ENCODE assay signal across 22 cellular contexts in the genomic region with DNA sequence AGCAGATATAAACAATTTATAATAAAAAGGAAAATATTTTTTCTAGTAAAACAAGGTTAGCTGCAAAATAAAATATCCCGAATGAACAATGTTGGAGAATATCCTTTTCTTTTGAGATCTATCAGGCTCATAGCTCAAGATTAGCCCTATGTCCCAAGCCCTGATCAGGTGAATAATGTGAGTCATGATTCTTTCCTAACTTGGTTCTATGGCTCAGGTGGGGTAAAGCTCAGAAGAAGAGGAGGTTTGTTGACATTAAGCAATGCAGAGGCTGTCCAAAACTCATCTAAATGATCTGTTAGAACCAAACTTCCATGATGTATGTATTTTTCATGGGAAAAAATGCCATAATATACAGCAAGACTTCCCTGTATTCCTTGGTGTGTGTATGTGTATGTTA.
"Had no signal": no experiment of that assay in that cellular context is flagged by ENCODE, and none has a peak within 500 bp of the region (broad histone marks: within the 10 kb centered on the region; RNA-seq: fewer than 3 reads in every experiment).

No MANE protein-coding gene starts in this region.

- H3K27ac ChIP-seq: esophagus muscularis mucosa, parathyroid adenoma, psoas muscle, sigmoid colon, skin epidermis, stomach, thoracic aorta had no signal

- H3K4me3 Mint-ChIP-seq: central memory CD8-positive, alpha-beta T cell; naive thymus-derived CD8-positive, alpha-beta T cell had no signal

- H3K27me3 ChIP-seq: dorsolateral prefrontal cortex, esophagus muscularis mucosa, sigmoid colon, stomach had no signal

- H3K9me3 Mint-ChIP-seq: central memory CD8-positive, alpha-beta T cell had no signal

- H3K36me3 ChIP-seq: sigmoid colon, stomach, thoracic aorta had no signal

- H3K27me3 Mint-ChIP-seq: central memory CD8-positive, alpha-beta T cell; naive thymus-derived CD8-positive, alpha-beta T cell had no signal

- H3K4me3 ChIP-seq: dorsolateral prefrontal cortex, esophagus muscularis mucosa, mucosa of descending colon, psoas muscle, sigmoid colon, skin epidermis, stomach, thoracic aorta had no signal

- H3K4me1 ChIP-seq: parathyroid adenoma, stomach had no signal

- H3K9me3 ChIP-seq: esophagus muscularis mucosa, mucosa of descending colon, psoas muscle, sigmoid colon, stomach, thoracic aorta had no signal

- DNase-seq: cortex of kidney; dorsolateral prefrontal cortex; effector CD8-positive, alpha-beta T cell; foreskin fibroblast; kidney; left cardiac atrium; left ventricle myocardium superior; mucosa of descending colon; naive thymus-derived CD8-positive, alpha-beta T cell; occipital lobe; psoas muscle; sigmoid colon; stimulated activated CD4-positive, alpha-beta T cell treated with anti-CD3 and anti-CD28 coated beads, Interleukin-2, amount 100 ng/mL, for 24 hours; stimulated activated naive CD4-positive, alpha-beta T cell; stomach; substantia nigra; trophoblast cell had no signal

- ATAC-seq: left cardiac atrium; left ventricle myocardium superior; mucosa of descending colon; naive thymus-derived CD8-positive, alpha-beta T cell; psoas muscle had no signal
